ENCODE assay signal across 17 cellular contexts in genomic region chr1:79543435-79543834, GRCh38.
DNase-seq lines count a peak whose midpoint lies in the region; TF ChIP-seq lines count a peak whose summit lies in the region.
"Had no signal": no experiment of that assay in that cellular context is flagged by ENCODE, and none has a peak within 500 bp of the region (broad histone marks: within the 10 kb centered on the region; RNA-seq: fewer than 3 reads in every experiment).

No MANE protein-coding gene starts in this region.

- H3K27me3 ChIP-seq in osteoblast (ENCODE audit: insufficient read depth, low read length), result no peaks in the 10 kb centered on the region
- H3K27me3 ChIP-seq: BE2C, BLaER1 had no signal

- no peak overlapping the region for H3K27ac ChIP-seq in osteoblast (ENCODE audit: low read depth, low read length)
- H3K27ac ChIP-seq: BLaER1 had no signal

- no peaks in the 10 kb centered on the region for H3K36me3 ChIP-seq in osteoblast (ENCODE audit: insufficient read depth, low read length)
- H3K36me3 ChIP-seq: BE2C, BLaER1 had no signal

- no peaks in the 10 kb centered on the region for H3K4me1 ChIP-seq in osteoblast (ENCODE audit: insufficient read depth, low read length)
- H3K4me1 ChIP-seq: BE2C, BLaER1 had no signal

- no peak overlapping the region for H2AFZ ChIP-seq in osteoblast (ENCODE audit: low read length)

- DNase-seq in LNCaP clone FGC (ENCODE audit: low read depth), result peak; percentile 22
- peak; percentile 3 for DNase-seq in osteoblast (ENCODE audit: insufficient read length, low spot score, missing footprints)
- no peak for DNase-seq in anterior cingulate cortex (lab: John Stamatoyannopoulos, UW)
- DNase-seq in germinal center (ENCODE audit: low spot score), result no peak
- DNase-seq in T-helper 2 cell, result no peak
- DNase-seq: 8988T; ACHN; BE2C; C1 segment of cervical spinal cord; Calu3; CD4-positive, alpha-beta memory T cell; CD4-positive, CD25-positive, alpha-beta regulatory T cell; CD8-positive, alpha-beta memory T cell; COR-L47; DMS79 treated with DMSO at 0.1 percent for 48 hours; GF-D8 had no signal

- H3K9me3 ChIP-seq in osteoblast (ENCODE audit: low read depth, low read length), result no peaks in the 10 kb centered on the region
- H3K9me3 ChIP-seq: BE2C, BLaER1 had no signal

- H3K79me2 ChIP-seq in osteoblast (ENCODE audit: insufficient read depth, low read length), result no peaks in the 10 kb centered on the region

- no peaks in the 10 kb centered on the region for H4K20me1 ChIP-seq in osteoblast (ENCODE audit: insufficient read depth, low read length)
- H4K20me1 ChIP-seq: BLaER1 had no signal

- TF ChIP-seq CTCF in LNCaP clone FGC (IDR thresholded peaks at IDR 0.05; ENCODE audit: control insufficient read depth, extremely low read depth, insufficient read depth) (no peak), osteoblast (IDR thresholded peaks at IDR 0.05; ENCODE audit: extremely low read depth, low read depth, low read length) (no peak)

- no peak overlapping the region for H3K4me2 ChIP-seq in osteoblast (ENCODE audit: insufficient read depth, low read length)
- H3K4me2 ChIP-seq: BLaER1 had no signal

- H3K4me3 ChIP-seq in LNCaP clone FGC (ENCODE audit: low read depth, low read length) (no peak overlapping the region), osteoblast (ENCODE audit: insufficient read depth, low read length) (no peak overlapping the region)
- H3K4me3 ChIP-seq: BLaER1 had no signal

Comparison
In these comparisons a context has a peak if more than half of its experiments do, and no peak if none do; other contexts are left out.
1. DNase-seq: peak in LNCaP clone FGC (single experiment) and osteoblast (single experiment); none in anterior cingulate cortex (0 of 58), germinal center (single experiment) and T-helper 2 cell (0 of 5).